10 cellular contexts compared by ENCODE assay signal in genomic region chr1:156118175-156118868, GRCh38. TPM values are rescaled to one million over a fixed set of nuclear protein-coding genes. Genes with fewer than 3 reads are reported as not detected.
DNase-seq lines count a peak whose midpoint lies in the region; ATAC-seq and TF ChIP-seq lines count a peak whose summit lies in the region.
"Had no signal": no experiment of that assay in that cellular context is flagged by ENCODE, and none has a peak within 500 bp of the region (broad histone marks: within the 10 kb centered on the region; RNA-seq: fewer than 3 reads in every experiment).

No MANE protein-coding gene starts in this region.

- DNase-seq in Calu3 (peak; percentile 69), fibroblast of villous mesenchyme (ENCODE audit: low read depth) (peak; percentile 42), cortex of kidney (lab: John Stamatoyannopoulos, UW) (no peak), NCI-H2107 (lab: John Stamatoyannopoulos, UW) (no peak), SIG-M5 treated with dmso at 0.1 percent for 504 hours (lab: John Stamatoyannopoulos, UW; ENCODE audit: unreplicated experiment) (no peak)
- DNase-seq in activated CD4-positive, alpha-beta memory T cell treated with anti-CD3 and anti-CD28 coated beads for 36 hours = no peak
- DNase-seq: hypothalamus had no signal

- peak overlapping the region; percentile 64 for H3K9ac ChIP-seq in rectal smooth muscle tissue (ENCODE audit: low read length)

- intact Hi-C loops in Calu3 (cut with micrococcal nuclease; ENCODE audit: unreplicated experiment) = no loop called here
- intact Hi-C loops in activated CD4-positive, alpha-beta memory T cell treated with anti-CD3 and anti-CD28 coated beads for 36 hours (cut with micrococcal nuclease) = no loop called here

- H3K9me3 Mint-ChIP-seq in Calu3 (ENCODE audit: low read depth, unreplicated experiment) = no peaks in the 10 kb centered on the region
- H3K9me3 Mint-ChIP-seq in activated CD4-positive, alpha-beta memory T cell treated with anti-CD3 and anti-CD28 coated beads for 36 hours = no peaks in the 10 kb centered on the region
- H3K9me3 Mint-ChIP-seq: T-helper 1 cell treated with Interleukin-12 subunit alpha and Interleukin-12 subunit beta and Interleukin-4 antibody, amounts not matched to agents 30 μg/mL and 1 μg/mL, for 36 hours had no signal

- H3K27me3 ChIP-seq in rectal smooth muscle tissue (ENCODE audit: control insufficient read depth, insufficient read depth, low read length) = peaks cover 2% of the 10 kb centered on the region

- POLR2A ChIA-PET in activated CD4-positive, alpha-beta memory T cell treated with anti-CD3 and anti-CD28 coated beads for 36 hours (lab: Charles Lee) = interaction anchor here (1.4 to 1.6 kb wide), 2 partner anchors 12 to 22 kb away, joined by 6 to 8 read pairs; no protein-coding TSS in a partner anchor

- peaks cover 58% of the 10 kb centered on the region for H3K4me1 ChIP-seq in rectal smooth muscle tissue (ENCODE audit: control insufficient read depth, insufficient read depth, low read length)

- peak overlapping the region; percentile 82 for H3K4me3 Mint-ChIP-seq in Calu3 (ENCODE audit: low read depth, unreplicated experiment)
- peak overlapping the region; percentile 51 for H3K4me3 Mint-ChIP-seq in activated CD4-positive, alpha-beta memory T cell treated with anti-CD3 and anti-CD28 coated beads for 36 hours
- H3K4me3 Mint-ChIP-seq: T-helper 1 cell treated with Interleukin-12 subunit alpha and Interleukin-12 subunit beta and Interleukin-4 antibody, amounts not matched to agents 30 μg/mL and 1 μg/mL, for 36 hours had no signal

- H3K4me3 ChIP-seq in fibroblast of villous mesenchyme (ENCODE audit: low read depth, low read length) = peak overlapping the region; percentile 100
- peak overlapping the region; percentile 59 for H3K4me3 ChIP-seq in rectal smooth muscle tissue (ENCODE audit: low read length)

- no TSS peak for BruUV-seq in Calu3 (replicated peaks; lab: Mats Ljungman, UMichigan)

- peak overlapping the region; percentile 60 for H3K27ac Mint-ChIP-seq in Calu3 (ENCODE audit: unreplicated experiment)
- peak overlapping the region; percentile 31 for H3K27ac Mint-ChIP-seq in activated CD4-positive, alpha-beta memory T cell treated with anti-CD3 and anti-CD28 coated beads for 36 hours
- H3K27ac Mint-ChIP-seq: T-helper 1 cell treated with Interleukin-12 subunit alpha and Interleukin-12 subunit beta and Interleukin-4 antibody, amounts not matched to agents 30 μg/mL and 1 μg/mL, for 36 hours had no signal

- H3K36me3 Mint-ChIP-seq in Calu3 (ENCODE audit: insufficient read depth, unreplicated experiment) = peaks cover 95% of the 10 kb centered on the region
- peaks cover 15% of the 10 kb centered on the region for H3K36me3 Mint-ChIP-seq in activated CD4-positive, alpha-beta memory T cell treated with anti-CD3 and anti-CD28 coated beads for 36 hours

- TF ChIP-seq CTCF in Calu3 (IDR thresholded peaks at IDR 0.05; ENCODE audit: unreplicated experiment) (no peak), fibroblast of villous mesenchyme (IDR thresholded peaks at IDR 0.05; ENCODE audit: insufficient read depth, low read depth, low read length) (no peak)

- H3K4me1 Mint-ChIP-seq in Calu3 (ENCODE audit: low read depth, unreplicated experiment) = peaks cover 68% of the 10 kb centered on the region
- peaks cover 51% of the 10 kb centered on the region for H3K4me1 Mint-ChIP-seq in activated CD4-positive, alpha-beta memory T cell treated with anti-CD3 and anti-CD28 coated beads for 36 hours (ENCODE audit: low read depth)

- H3K36me3 ChIP-seq in rectal smooth muscle tissue (ENCODE audit: control insufficient read depth, insufficient read depth, low read length) = peaks cover 3% of the 10 kb centered on the region

- H3K27me3 Mint-ChIP-seq in Calu3 (ENCODE audit: unreplicated experiment) = no peaks in the 10 kb centered on the region
- no peaks in the 10 kb centered on the region for H3K27me3 Mint-ChIP-seq in activated CD4-positive, alpha-beta memory T cell treated with anti-CD3 and anti-CD28 coated beads for 36 hours

- CTCF ChIA-PET in Calu3 (lab: Charles Lee) = interaction anchor here (0.6 to 4.6 kb wide), 4 partner anchors 8 to 24 kb away, joined by 4 to 32 read pairs (median 14); no protein-coding TSS in a partner anchor
- CTCF ChIA-PET in activated CD4-positive, alpha-beta memory T cell treated with anti-CD3 and anti-CD28 coated beads for 36 hours (lab: Charles Lee) = interaction anchor here (1.3 to 26.8 kb wide), 3 partner anchors 9 to 21 kb away, joined by 5 to 1097 read pairs (median 7); no protein-coding TSS in a partner anchor

- H3K27ac ChIP-seq in rectal smooth muscle tissue (ENCODE audit: low read depth, low read length) = peak overlapping the region; percentile 79

- no peak for ATAC-seq in HG02885 (IDR thresholded peaks at IDR 0.05; ENCODE audit: poor library complexity, unreplicated experiment)

RNA-seq across cellular contexts. Expression of gene LMNA, which starts 3.8 kb away (rescaled TPM):
- total RNA-seq in Calu3 (2022) (499 and 514 TPM in 2 replicates), fibroblast of villous mesenchyme (694 and 1,059 TPM in 2 replicates)
- total RNA-seq in activated CD4-positive, alpha-beta memory T cell treated with anti-CD3 and anti-CD28 coated beads for 36 hours = 100 to 1,000 TPM; 210 to 211 TPM

RNA-seq across cellular contexts. Expression of gene SEMA4A, which starts 35.1 kb away (rescaled TPM):
- total RNA-seq in Calu3 (2022) (6.9 and 7.2 TPM in 2 replicates), fibroblast of villous mesenchyme (0.43 and 0.64 TPM in 2 replicates)
- 10 to 100 TPM; 68.2 to 75.1 TPM for total RNA-seq in activated CD4-positive, alpha-beta memory T cell treated with anti-CD3 and anti-CD28 coated beads for 36 hours

RNA-seq across cellular contexts. Expression of gene MEX3A, which starts 36.1 kb away (rescaled TPM):
- 3.3 and 5.0 TPM in 2 replicates for total RNA-seq in Calu3 (2022)
- total RNA-seq in activated CD4-positive, alpha-beta memory T cell treated with anti-CD3 and anti-CD28 coated beads for 36 hours = under 1 TPM; 0.43 to 0.51 TPM
- 1.7 and 1.9 TPM in 2 replicates for total RNA-seq in fibroblast of villous mesenchyme

RNA-seq across cellular contexts. Expression of gene RAB25, which starts 57.4 kb away (rescaled TPM):
- total RNA-seq in Calu3 (2022) (182 and 189 TPM in 2 replicates), fibroblast of villous mesenchyme (not detected in 2 replicates)
- under 1 TPM; 0.52 to 0.56 TPM for total RNA-seq in activated CD4-positive, alpha-beta memory T cell treated with anti-CD3 and anti-CD28 coated beads for 36 hours

Comparison
In these comparisons a context has a peak if more than half of its experiments do, and no peak if none do; other contexts are left out.
1. DNase-seq: peak in Calu3 (single experiment) and fibroblast of villous mesenchyme (single experiment); none in activated CD4-positive, alpha-beta memory T cell treated with anti-CD3 and anti-CD28 coated beads for 36 hours (single experiment), cortex of kidney (single experiment), NCI-H2107 (single experiment) and SIG-M5 treated with dmso at 0.1 percent for 504 hours (single experiment).